ENCODE assay signal across 9 cellular contexts in the genomic region with DNA sequence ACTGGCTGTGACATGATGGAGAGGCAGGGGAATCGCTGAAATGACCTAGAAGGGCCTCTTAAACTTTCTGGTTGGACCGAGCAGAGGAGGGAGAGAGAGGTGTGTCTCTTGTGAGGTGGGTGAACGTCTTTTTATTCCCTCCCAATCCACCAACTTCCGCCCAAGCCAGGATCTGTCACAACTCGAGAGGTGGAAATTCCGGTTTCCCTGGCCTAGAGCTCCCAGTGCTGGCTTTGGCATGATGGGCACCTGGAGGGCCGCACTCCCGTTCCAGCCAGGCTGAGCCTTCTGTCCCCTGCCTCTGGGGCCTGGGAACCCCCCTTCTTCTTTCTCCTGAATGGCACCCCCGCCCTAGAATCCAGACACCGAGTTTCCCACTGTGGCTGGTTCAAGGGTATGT. TPM values are rescaled to one million over a fixed set of nuclear protein-coding genes. Genes with fewer than 3 reads are reported as not detected.
DNase-seq lines count a peak whose midpoint lies in the region; ATAC-seq, FAIRE-seq and TF ChIP-seq lines count a peak whose summit lies in the region.
"Had no signal": no experiment of that assay in that cellular context is flagged by ENCODE, and none has a peak within 500 bp of the region (broad histone marks: within the 10 kb centered on the region; RNA-seq: fewer than 3 reads in every experiment).

Gene SEMA4A, plus strand, starts transcription at position 224 of the 400 bp plus-strand sequence. CDS start 994 bp downstream, outside the sequence.

- H3K36me3 Mint-ChIP-seq in CD14-positive monocyte, result peaks cover 29 to 31% of the 10 kb centered on the region in 2 donors
- H3K36me3 Mint-ChIP-seq in natural killer cell treated with Interleukin-12 subunit alpha and Interleukin-12 subunit beta and Interleukin-15 and Interleukin-18, amount 100 ng/mL, for 72 hours, result no peaks in the 10 kb centered on the region

- peaks cover 0 to 3% (median 0%) of the 10 kb centered on the region in 3 donors for H3K27me3 Mint-ChIP-seq in CD14-positive monocyte (ENCODE audit: low read depth in 3 of 3)
- no peaks in the 10 kb centered on the region for H3K27me3 Mint-ChIP-seq in natural killer cell treated with Interleukin-12 subunit alpha and Interleukin-12 subunit beta and Interleukin-15 and Interleukin-18, amount 100 ng/mL, for 72 hours

- no peak; the same call in 1 of the 2 replicates for TF ChIP-seq RAD21 in Ishikawa (IDR thresholded peaks at IDR 0.05; ENCODE audit: low read depth)

- H3K27ac Mint-ChIP-seq in CD14-positive monocyte, result peak within 1 kb of the TSS; percentile 97 to 99 (median 99)
- peak within 1 kb of the TSS; percentile 67 to 73 for H3K27ac Mint-ChIP-seq in natural killer cell treated with Interleukin-12 subunit alpha and Interleukin-12 subunit beta and Interleukin-15 and Interleukin-18, amount 100 ng/mL, for 72 hours

- 87 to 88% methylated on average over 10 of the region's 10 CpGs for WGBS in aorta, 2 donors

- no peak; the same call in 1 of the 2 replicates for TF ChIP-seq EP300 in Ishikawa (IDR thresholded peaks at IDR 0.05; ENCODE audit: borderline replicate concordance)

- H3K4me3 Mint-ChIP-seq in CD14-positive monocyte, result peak within 1 kb of the TSS; percentile 97 to 99
- H3K4me3 Mint-ChIP-seq in natural killer cell treated with Interleukin-12 subunit alpha and Interleukin-12 subunit beta and Interleukin-15 and Interleukin-18, amount 100 ng/mL, for 72 hours, result peak within 1 kb of the TSS; percentile 85

- H3K9me3 ChIP-seq in aorta (ENCODE audit: control insufficient read depth, low read length), result no peaks in the 10 kb centered on the region

- no peak within 1 kb of the TSS for H3K27ac ChIP-seq in aorta (ENCODE audit: low read depth in 1 of 2, low read length in 2 of 2)

- H3K9me3 Mint-ChIP-seq in CD14-positive monocyte, result peaks cover 0 to 5% (median 0%) of the 10 kb centered on the region in 7 donors
- no peaks in the 10 kb centered on the region for H3K9me3 Mint-ChIP-seq in natural killer cell treated with Interleukin-12 subunit alpha and Interleukin-12 subunit beta and Interleukin-15 and Interleukin-18, amount 100 ng/mL, for 72 hours

- H3K36me3 ChIP-seq in bronchial epithelial cell (ENCODE audit: control insufficient read depth, insufficient read depth, low read length) (peaks cover 7% of the 10 kb centered on the region), aorta (ENCODE audit: control insufficient read depth in 1 of 2, insufficient read depth in 2 of 2, low read length in 1 of 2) (no peaks in the 10 kb centered on the region)

- FAIRE-seq in bronchial epithelial cell (lab: Jason Lieb, UNC), result no peak

- peaks cover 86% of the 10 kb centered on the region for H3K4me1 Mint-ChIP-seq in CD14-positive monocyte
- peaks cover 49 to 51% of the 10 kb centered on the region in 2 donors for H3K4me1 Mint-ChIP-seq in natural killer cell treated with Interleukin-12 subunit alpha and Interleukin-12 subunit beta and Interleukin-15 and Interleukin-18, amount 100 ng/mL, for 72 hours (ENCODE audit: low read depth in 2 of 2)

- ATAC-seq in natural killer cell treated with Interleukin-12 subunit alpha and Interleukin-12 subunit beta and Interleukin-15 and Interleukin-18, amount 100 ng/mL, for 72 hours, result no peak
- ATAC-seq in aorta (ENCODE audit: low FRiP score) (no peak), HG02852 (IDR thresholded peaks at IDR 0.05; ENCODE audit: unreplicated experiment) (no peak)

- no peaks in the 10 kb centered on the region for H3K27me3 ChIP-seq in bronchial epithelial cell (ENCODE audit: control insufficient read depth, insufficient read depth, low read length)
- no peaks in the 10 kb centered on the region for H3K27me3 ChIP-seq in aorta (ENCODE audit: control insufficient read depth in 1 of 2, insufficient read depth in 2 of 2, low read length in 1 of 2)

- no peaks in the 10 kb centered on the region for H3K4me1 ChIP-seq in aorta (ENCODE audit: control insufficient read depth in 1 of 2, insufficient read depth in 2 of 2, low read length in 2 of 2)

- H3K4me3 ChIP-seq in bronchial epithelial cell (ENCODE audit: low read depth, low read length), result peak within 1 kb of the TSS; percentile 38
- H3K4me3 ChIP-seq in aorta (ENCODE audit: low read length in 2 of 2), result no peak within 1 kb of the TSS

- intact Hi-C loops in CD14-positive monocyte (cut with micrococcal nuclease), result no loop called here
- intact Hi-C loops in aorta (cut with DNase I), result no loop called here

- DNase-seq in CD14-positive monocyte (ENCODE audit: low spot score) (no peak), bronchial epithelial cell (ENCODE audit: low read depth) (peak; percentile 87), aorta (no peak), NCI-H1930 (lab: John Stamatoyannopoulos, UW) (no peak)
- no peak for DNase-seq in natural killer cell treated with Interleukin-12 subunit alpha and Interleukin-12 subunit beta and Interleukin-15 and Interleukin-18, amount 100 ng/mL, for 72 hours (ENCODE audit: low spot score)
- DNase-seq in stimulated activated CD4-positive, alpha-beta T cell treated with anti-CD3 and anti-CD28 coated beads, Interleukin-2, amount 100 ng/mL, for 48 hours, result no peak
- DNase-seq: NCI-H446 had no signal

- TF ChIP-seq CTCF in CD14-positive monocyte (IDR thresholded peaks at IDR 0.05) (no peak), bronchial epithelial cell (IDR thresholded peaks at IDR 0.05; ENCODE audit: insufficient read depth, low read length, severe bottlenecking) (no peak)

TF ChIP-seq in Ishikawa, 13 proteins besides CTCF, POLR2A, EP300 and RAD21:
- TF ChIP-seq TCF12 (IDR thresholded peaks at IDR 0.05; ENCODE audit: low read depth) (no peak), TEAD4 (IDR thresholded peaks at IDR 0.05) (no peak; the same call in 1 of the 2 replicates), CEBPB (IDR thresholded peaks at IDR 0.05) (peak; percentile 53; the same call in 1 of the 2 replicates), EGR1 (IDR thresholded peaks at IDR 0.05) (no peak), TAF1 (IDR thresholded peaks at IDR 0.05; ENCODE audit: low read depth) (no peak), CREB1 (IDR thresholded peaks at IDR 0.05; ENCODE audit: low read depth) (no peak), FOXM1 (IDR thresholded peaks at IDR 0.05; ENCODE audit: borderline replicate concordance, low read depth) (no peak)
- TF ChIP-seq, protein P1, sequence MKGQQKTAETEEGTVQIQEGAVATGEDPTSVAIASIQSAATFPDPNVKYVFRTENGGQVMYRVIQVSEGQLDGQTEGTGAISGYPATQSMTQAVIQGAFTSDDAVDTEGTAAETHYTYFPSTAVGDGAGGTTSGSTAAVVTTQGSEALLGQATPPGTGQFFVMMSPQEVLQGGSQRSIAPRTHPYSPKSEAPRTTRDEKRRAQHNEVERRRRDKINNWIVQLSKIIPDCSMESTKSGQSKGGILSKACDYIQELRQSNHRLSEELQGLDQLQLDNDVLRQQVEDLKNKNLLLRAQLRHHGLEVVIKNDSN (IDR thresholded peaks at IDR 0.05), result no peak
- TF ChIP-seq, protein P2, sequence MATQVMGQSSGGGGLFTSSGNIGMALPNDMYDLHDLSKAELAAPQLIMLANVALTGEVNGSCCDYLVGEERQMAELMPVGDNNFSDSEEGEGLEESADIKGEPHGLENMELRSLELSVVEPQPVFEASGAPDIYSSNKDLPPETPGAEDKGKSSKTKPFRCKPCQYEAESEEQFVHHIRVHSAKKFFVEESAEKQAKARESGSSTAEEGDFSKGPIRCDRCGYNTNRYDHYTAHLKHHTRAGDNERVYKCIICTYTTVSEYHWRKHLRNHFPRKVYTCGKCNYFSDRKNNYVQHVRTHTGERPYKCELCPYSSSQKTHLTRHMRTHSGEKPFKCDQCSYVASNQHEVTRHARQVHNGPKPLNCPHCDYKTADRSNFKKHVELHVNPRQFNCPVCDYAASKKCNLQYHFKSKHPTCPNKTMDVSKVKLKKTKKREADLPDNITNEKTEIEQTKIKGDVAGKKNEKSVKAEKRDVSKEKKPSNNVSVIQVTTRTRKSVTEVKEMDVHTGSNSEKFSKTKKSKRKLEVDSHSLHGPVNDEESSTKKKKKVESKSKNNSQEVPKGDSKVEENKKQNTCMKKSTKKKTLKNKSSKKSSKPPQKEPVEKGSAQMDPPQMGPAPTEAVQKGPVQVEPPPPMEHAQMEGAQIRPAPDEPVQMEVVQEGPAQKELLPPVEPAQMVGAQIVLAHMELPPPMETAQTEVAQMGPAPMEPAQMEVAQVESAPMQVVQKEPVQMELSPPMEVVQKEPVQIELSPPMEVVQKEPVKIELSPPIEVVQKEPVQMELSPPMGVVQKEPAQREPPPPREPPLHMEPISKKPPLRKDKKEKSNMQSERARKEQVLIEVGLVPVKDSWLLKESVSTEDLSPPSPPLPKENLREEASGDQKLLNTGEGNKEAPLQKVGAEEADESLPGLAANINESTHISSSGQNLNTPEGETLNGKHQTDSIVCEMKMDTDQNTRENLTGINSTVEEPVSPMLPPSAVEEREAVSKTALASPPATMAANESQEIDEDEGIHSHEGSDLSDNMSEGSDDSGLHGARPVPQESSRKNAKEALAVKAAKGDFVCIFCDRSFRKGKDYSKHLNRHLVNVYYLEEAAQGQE (IDR thresholded peaks at IDR 0.05; ENCODE audit: low read depth), result no peak
- TF ChIP-seq, protein P3, sequence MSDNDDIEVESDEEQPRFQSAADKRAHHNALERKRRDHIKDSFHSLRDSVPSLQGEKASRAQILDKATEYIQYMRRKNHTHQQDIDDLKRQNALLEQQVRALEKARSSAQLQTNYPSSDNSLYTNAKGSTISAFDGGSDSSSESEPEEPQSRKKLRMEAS (IDR thresholded peaks at IDR 0.05), result peak; percentile 63
TF ChIP-seq in Ishikawa: peak in this region for 2.

RNA-seq across cellular contexts. Expression of gene SEMA4A, which starts in this region (rescaled TPM):
- polyA plus RNA-seq in CD14-positive monocyte (100 to 1,000 TPM in 1 of 2 donors, 10 to 100 TPM in 1; 72.3 to 121 TPM), aorta (1 to 10 TPM; 3.0 to 4.7 TPM)
- total RNA-seq in bronchial epithelial cell (1.8 and 16.9 TPM in 2 replicates), aorta (10 to 100 TPM in 1 of 2 donors, 1 to 10 TPM in 1; 8.9 to 20.0 TPM)
- 10 to 100 TPM in 1 of 2 donors, 1 to 10 TPM in 1; 3.9 to 16.6 TPM for total RNA-seq in natural killer cell treated with Interleukin-12 subunit alpha and Interleukin-12 subunit beta and Interleukin-15 and Interleukin-18, amount 100 ng/mL, for 72 hours

Comparison
In these comparisons a context has a peak if more than half of its experiments do, and no peak if none do; other contexts are left out.
1. RNA of gene SEMA4A (polyA plus RNA-seq): 72.3 to 121 TPM in CD14-positive monocyte; 3.0 to 4.7 TPM in aorta; every median in the first group is over 10 times any median in the second.